ENCODE assay signal across 9 cellular contexts in the genomic region with DNA sequence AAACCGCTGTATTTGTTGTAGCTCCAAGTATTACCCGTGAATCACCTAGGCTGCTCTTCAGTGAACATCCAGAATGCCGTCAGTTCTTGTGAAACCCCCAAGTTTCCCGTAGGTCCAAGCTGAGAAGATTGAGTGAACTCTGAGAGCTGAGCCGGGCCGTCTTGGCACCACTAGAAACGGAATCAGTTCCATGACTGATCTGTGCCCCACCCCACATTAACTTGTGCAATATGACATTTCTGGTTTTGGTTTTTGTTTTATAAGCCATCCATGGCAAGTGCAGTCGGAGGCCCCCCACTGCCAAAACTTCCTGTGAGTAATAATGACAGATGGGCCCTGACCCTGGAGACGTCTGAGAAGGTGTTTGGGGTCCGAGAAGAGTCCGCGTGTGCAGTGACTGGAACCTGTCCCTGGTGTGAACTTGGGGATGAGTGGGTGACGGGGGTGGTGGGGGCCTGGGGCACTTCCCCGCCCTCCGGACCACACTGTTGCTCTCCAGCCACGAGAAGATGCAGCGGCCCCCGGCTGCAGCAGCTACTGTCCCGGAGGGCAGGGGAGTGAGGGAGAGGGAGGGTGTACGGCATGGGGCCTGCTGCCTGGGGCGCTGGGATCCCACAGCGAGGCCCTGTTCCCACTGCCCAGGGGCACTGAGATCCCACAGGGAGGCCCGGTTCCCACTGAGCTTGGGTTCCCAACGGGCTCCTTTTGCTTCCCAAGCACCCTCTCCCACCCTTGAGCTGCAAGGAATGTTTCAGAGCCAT. TPM values are rescaled to one million over a fixed set of nuclear protein-coding genes. Genes with fewer than 3 reads are reported as not detected.
DNase-seq lines count a peak whose midpoint lies in the region; ATAC-seq, FAIRE-seq and TF ChIP-seq lines count a peak whose summit lies in the region.
"Had no signal": no experiment of that assay in that cellular context is flagged by ENCODE, and none has a peak within 500 bp of the region (broad histone marks: within the 10 kb centered on the region; RNA-seq: fewer than 3 reads in every experiment).

No MANE protein-coding gene starts in this region.

- peaks cover 7% of the 10 kb centered on the region for H3K4me1 Mint-ChIP-seq in astrocyte (ENCODE audit: low read depth, unreplicated experiment)

- no peak overlapping the region for H3K4me3 Mint-ChIP-seq in astrocyte (ENCODE audit: unreplicated experiment)

- H4K20me1 ChIP-seq in astrocyte (ENCODE audit: insufficient read depth, low read length) = peaks cover 10% of the 10 kb centered on the region

- H3K4me1 ChIP-seq in A673 (ENCODE audit: insufficient read depth, low read length, poor library complexity, severe bottlenecking) = peaks cover 7% of the 10 kb centered on the region
- peaks cover 6% of the 10 kb centered on the region for H3K4me1 ChIP-seq in astrocyte (ENCODE audit: insufficient read depth, low read length)

- peaks cover 4% of the 10 kb centered on the region for H3K27me3 Mint-ChIP-seq in astrocyte (ENCODE audit: low read depth, unreplicated experiment)

- ATAC-seq in GM18867 (IDR thresholded peaks at IDR 0.05; ENCODE audit: unreplicated experiment) (peak; percentile 56), HG02973 (IDR thresholded peaks at IDR 0.05; ENCODE audit: unreplicated experiment) (peak; percentile 86)

- no peak overlapping the region for H3K9ac ChIP-seq in astrocyte (ENCODE audit: low read length)

- intact Hi-C loops in A673 (cut with micrococcal nuclease; ENCODE audit: unreplicated experiment) = no loop called here

- FAIRE-seq in astrocyte (lab: Jason Lieb, UNC) = no peak

- H3K36me3 Mint-ChIP-seq in astrocyte (ENCODE audit: low read depth, unreplicated experiment) = peaks cover 20% of the 10 kb centered on the region

- BruUV-seq in A673 (replicated peaks; lab: Mats Ljungman, UMichigan) = no TSS peak

- no peaks in the 10 kb centered on the region for H3K9me3 ChIP-seq in A673 (ENCODE audit: low read depth, low read length, poor library complexity, severe bottlenecking)
- H3K9me3 ChIP-seq in astrocyte (ENCODE audit: insufficient read depth, low read depth, low read length) = no peaks in the 10 kb centered on the region
- H3K9me3 ChIP-seq: thoracic aorta had no signal

- H3K27me3 ChIP-seq in A673 (replicated peaks; ENCODE audit: insufficient read depth, low read depth, low read length, poor library complexity) = no peaks in the 10 kb centered on the region
- no peaks in the 10 kb centered on the region for H3K27me3 ChIP-seq in astrocyte (ENCODE audit: insufficient read depth, low read length)

- no peaks in the 10 kb centered on the region for H3K79me2 ChIP-seq in astrocyte (ENCODE audit: insufficient read depth, low read length)

- H3K9me3 Mint-ChIP-seq in astrocyte (ENCODE audit: unreplicated experiment) = peaks cover 4% of the 10 kb centered on the region

- no peak for TF ChIP-seq CTCF in A673 (conservative IDR thresholded peaks at IDR 0.05; ENCODE audit: low read depth, low read length)
- TF ChIP-seq CTCF in astrocyte (IDR thresholded peaks at IDR 0.05; ENCODE audit: insufficient read depth, low read depth, low read length) = no peak
- TF ChIP-seq CTCF in foreskin fibroblast (IDR thresholded peaks at IDR 0.05; ENCODE audit: low read depth, low read length) = no peak

- H3K4me2 ChIP-seq in astrocyte (ENCODE audit: low read length) = peak overlapping the region; percentile 50

- no peak overlapping the region for H2AFZ ChIP-seq in astrocyte (ENCODE audit: low read depth, low read length)

- H3K4me3 ChIP-seq in A673 (ENCODE audit: low read depth, low read length, poor library complexity, severe bottlenecking) = no peak overlapping the region
- no peak overlapping the region for H3K4me3 ChIP-seq in astrocyte (ENCODE audit: insufficient read depth, low read depth, low read length)
- H3K4me3 ChIP-seq in foreskin fibroblast (ENCODE audit: low read depth in 1 of 2, low read length in 2 of 2) = no peak overlapping the region
- H3K4me3 ChIP-seq: thoracic aorta had no signal

- DNase-seq in A673 (ENCODE audit: low spot score) (peak; percentile 82), astrocyte (ENCODE audit: low read depth) (peak; percentile 62), D341Med (ENCODE audit: low spot score) (no peak), NOMO-1 (lab: John Stamatoyannopoulos, UW; ENCODE audit: unreplicated experiment in 2 of 2) (no peak), foreskin fibroblast (no peak), SKM-1 treated with dmso at 0.1 percent for 144 hours (lab: John Stamatoyannopoulos, UW; ENCODE audit: unreplicated experiment) (no peak)

- H3K36me3 ChIP-seq in A673 (ENCODE audit: insufficient read depth, low read length, poor library complexity, severe bottlenecking) = no peaks in the 10 kb centered on the region
- H3K36me3 ChIP-seq in astrocyte (ENCODE audit: insufficient read depth, low read length) = no peaks in the 10 kb centered on the region

- no peak overlapping the region for H3K27ac ChIP-seq in A673 (ENCODE audit: low read depth, low read length, poor library complexity, severe bottlenecking)
- no peak overlapping the region for H3K27ac ChIP-seq in astrocyte (ENCODE audit: low read depth, low read length)
- H3K27ac ChIP-seq: thoracic aorta had no signal

- CTCF ChIA-PET in A673 (lab: Charles Lee) = no interaction called here

- H3K27ac Mint-ChIP-seq in astrocyte (ENCODE audit: unreplicated experiment) = no peak overlapping the region

- POLR2A ChIA-PET in A673 (lab: Charles Lee; ENCODE audit: low non-redundant PET) = no interaction called here

RNA-seq across cellular contexts. Expression of a gene that starts 26.5 kb away (rescaled TPM):
- total RNA-seq in A673 (2021) = 10.4 and 13.5 TPM in 2 replicates
- total RNA-seq in astrocyte = 10.6 and 11.0 TPM in 2 replicates

Comparison
In these comparisons a context has a peak if more than half of its experiments do, and no peak if none do; other contexts are left out.
1. DNase-seq: peak in A673 (single experiment) and astrocyte (single experiment); none in D341Med (single experiment), NOMO-1 (0 of 2), foreskin fibroblast (0 of 2) and SKM-1 treated with dmso at 0.1 percent for 144 hours (single experiment).